Comparison of ENCODE assay signal across 1 cellular context in genomic region chr22:43110444-43110926, GRCh38.
A peak's percentile ranks its signal among the peaks of the same experiment; 100 is the strongest.
TF ChIP-seq lines count a peak whose summit lies in the region.

Gene BIK, plus strand, starts transcription at chr22:43110750. Its CDS starts 13,273 bp downstream, at chr22:43124023.

TF ChIP-seq in HepG2, 621 proteins besides CTCF, POLR2A, EP300 and RAD21 (continued from another document and continues in another):
- TF ChIP-seq MYC (CRISPR knock-in tag; IDR thresholded peaks at IDR 0.05; ENCODE audit: borderline replicate concordance) (peak; percentile 17; the same call in 1 of the 2 replicates), ZNF367 (CRISPR knock-in tag; IDR thresholded peaks at IDR 0.05; ENCODE audit: borderline replicate concordance) (no peak), RERE (CRISPR knock-in tag; IDR thresholded peaks at IDR 0.05; ENCODE audit: low read depth) (no peak), CENPT (CRISPR knock-in tag; IDR thresholded peaks at IDR 0.05; ENCODE audit: low read depth) (no peak), PRPF4 (IDR thresholded peaks at IDR 0.05; ENCODE audit: low read depth, low read length, poor library complexity, severe bottlenecking) (no peak), CBX5 (CRISPR knock-in tag; IDR thresholded peaks at IDR 0.05; ENCODE audit: borderline replicate concordance) (no peak), ZKSCAN8 (CRISPR knock-in tag; IDR thresholded peaks at IDR 0.05; ENCODE audit: borderline replicate concordance) (no peak), SMAD9 (CRISPR knock-in tag; IDR thresholded peaks at IDR 0.05) (no peak), MTERF4 (CRISPR knock-in tag; IDR thresholded peaks at IDR 0.05) (no peak), ZBTB20 (CRISPR knock-in tag; IDR thresholded peaks at IDR 0.05; ENCODE audit: borderline replicate concordance, low read depth) (no peak), KAT2B (IDR thresholded peaks at IDR 0.05; ENCODE audit: borderline replicate concordance, low read depth, low read length) (no peak), ZNF687 (CRISPR knock-in tag; IDR thresholded peaks at IDR 0.05) (no peak; the same call in 1 of the 2 replicates), KLF9 (CRISPR knock-in tag; IDR thresholded peaks at IDR 0.05; ENCODE audit: low read depth) (no peak), ZBTB3 (CRISPR knock-in tag; IDR thresholded peaks at IDR 0.05; ENCODE audit: borderline replicate concordance, low read depth) (no peak), ZNF256 (CRISPR knock-in tag; conservative IDR thresholded peaks at IDR 0.05) (no peak), ZNF513 (CRISPR knock-in tag; conservative IDR thresholded peaks at IDR 0.05) (no peak), FOXP4 (CRISPR knock-in tag; IDR thresholded peaks at IDR 0.05) (peak; percentile 30; the same call in 1 of the 2 replicates), DZIP1 (CRISPR knock-in tag; IDR thresholded peaks at IDR 0.05) (no peak), ZNF768 (CRISPR knock-in tag; IDR thresholded peaks at IDR 0.05) (peak; percentile 89), SATB2 (CRISPR knock-in tag; IDR thresholded peaks at IDR 0.05) (no peak), GLI4 (CRISPR knock-in tag; IDR thresholded peaks at IDR 0.05; ENCODE audit: borderline replicate concordance) (no peak), XRCC5 (optimal IDR thresholded peaks at IDR 0.05; ENCODE audit: low read length) (no peak), ZFY (CRISPR knock-in tag; IDR thresholded peaks at IDR 0.05) (0 out of 2 replicates have a peak, but pooled peaks have one; percentile 22), BCL6 (CRISPR knock-in tag; IDR thresholded peaks at IDR 0.05) (no peak), ZBTB43 (CRISPR knock-in tag; conservative IDR thresholded peaks at IDR 0.05) (0 out of 2 replicates have a peak, but pooled peaks have one; percentile 18), NCOR1 (IDR thresholded peaks at IDR 0.05; ENCODE audit: borderline replicate concordance, low read length) (no peak), SP4 (CRISPR knock-in tag; IDR thresholded peaks at IDR 0.05) (no peak), THAP7 (CRISPR knock-in tag; IDR thresholded peaks at IDR 0.05) (no peak), ZNF605 (CRISPR knock-in tag; IDR thresholded peaks at IDR 0.05) (no peak), SRF (IDR thresholded peaks at IDR 0.05; ENCODE audit: low read depth, low read length) (no peak), ZNF124 (CRISPR knock-in tag; IDR thresholded peaks at IDR 0.05) (no peak), ASH2L (IDR thresholded peaks at IDR 0.05; ENCODE audit: insufficient read length, low read depth, low read length) (peak; percentile 36), ZNF558 (CRISPR knock-in tag; IDR thresholded peaks at IDR 0.05; ENCODE audit: borderline replicate concordance) (no peak), ZNF564 (CRISPR knock-in tag; IDR thresholded peaks at IDR 0.05) (no peak), ZGPAT (CRISPR knock-in tag; IDR thresholded peaks at IDR 0.05) (no peak)
